Comparison of ENCODE assay signal across 1 cellular context in genomic region chr1:204018460-204018859, GRCh38.
TF ChIP-seq lines count a peak whose summit lies in the region.

No MANE protein-coding gene starts in this region.

TF ChIP-seq in GM23338, 12 proteins besides CTCF, POLR2A, EP300 and RAD21 (continued from another document):
- TF ChIP-seq ZNF462 (CRISPR knock-in tag; IDR thresholded peaks at IDR 0.05) (no peak), ZNF114 (CRISPR knock-in tag; IDR thresholded peaks at IDR 0.05) (no peak), STAT1 (IDR thresholded peaks at IDR 0.05; ENCODE audit: unreplicated experiment) (no peak)
